Comparison of ENCODE assay signal across 17 cellular contexts in genomic region chr3:48248095-48248863, GRCh38. TPM values are rescaled to one million over a fixed set of nuclear protein-coding genes. Genes with fewer than 3 reads are reported as not detected.
DNase-seq lines count a peak whose midpoint lies in the region; ATAC-seq and TF ChIP-seq lines count a peak whose summit lies in the region.
"Had no signal": no experiment of that assay in that cellular context is flagged by ENCODE, and none has a peak within 500 bp of the region (broad histone marks: within the 10 kb centered on the region; RNA-seq: fewer than 3 reads in every experiment).

No MANE protein-coding gene starts in this region.

- DNase-seq in left ventricle myocardium superior: no peak
- DNase-seq in Right ventricle myocardium inferior (ENCODE audit: missing footprints): no peak
- DNase-seq in SK-N-SH: no peak
- DNase-seq in fibroblast of peridontal ligament (ENCODE audit: extremely low read depth): peak; percentile 57
- DNase-seq in activated gamma-delta T cell treated with Interleukin-2 at 50 U/mL for 16 hours: no peak
- DNase-seq in C1 segment of cervical spinal cord (lab: John Stamatoyannopoulos, UW): no peak
- DNase-seq in OCI-M1 (lab: John Stamatoyannopoulos, UW): no peak
- DNase-seq in Peyer's patch: no peak
- DNase-seq: BE2C, DMS53, NCI-H1417 treated with DMSO at 0.1 percent for 48 hours, NCI-H446, stomach, SW 1271 had no signal

- POLR2A ChIA-PET in SK-N-SH (lab: Yijun Ruan, JAX): no interaction called here

- no peaks in the 10 kb centered on the region for H3K27me3 ChIP-seq in SK-N-SH (ENCODE audit: insufficient read depth)
- no peaks in the 10 kb centered on the region for H3K27me3 ChIP-seq in Peyer's patch
- H3K27me3 ChIP-seq: BE2C, gastroesophageal sphincter, stomach had no signal

- H3K36me3 ChIP-seq in SK-N-SH (replicated peaks in 1 of 2; ENCODE audit: control insufficient read depth in 1 of 2, insufficient read depth in 2 of 2, low read length in 1 of 2) (peaks cover 0 to 10% of the 10 kb centered on the region in 2 experiments), Peyer's patch (peaks cover 0 to 18% (median 0%) of the 10 kb centered on the region in 3 donors)
- H3K36me3 ChIP-seq: BE2C had no signal

- no peak for TF ChIP-seq EP300 in SK-N-SH (IDR thresholded peaks at IDR 0.05; ENCODE audit: borderline replicate concordance in 1 of 2, low read depth in 1 of 2, low read length in 1 of 2)

- no peak overlapping the region for H3K9ac ChIP-seq in SK-N-SH

- 0 out of 2 replicates have a peak overlapping the region, but pooled peaks have one; percentile 9 for H3K4me2 ChIP-seq in SK-N-SH

- H3F3A ChIP-seq in SK-N-SH (replicated peaks; ENCODE audit: insufficient read depth): peaks cover 11% of the 10 kb centered on the region

- TF ChIP-seq POLR2A in Peyer's patch (IDR thresholded peaks at IDR 0.05): no peak

- peak overlapping the region in 1 of 2 experiments; percentile 68; a peak in 2 of 4 replicates for H3K27ac ChIP-seq in SK-N-SH (ENCODE audit: low read depth in 2 of 2, low read length in 1 of 2)
- H3K27ac ChIP-seq in Peyer's patch: no peak overlapping the region

- ATAC-seq in left ventricle myocardium superior (peak; percentile 48), Right ventricle myocardium inferior (no peak)
- ATAC-seq: gastroesophageal sphincter had no signal

- H3K9me2 ChIP-seq in SK-N-SH: no peaks in the 10 kb centered on the region

- CTCF ChIA-PET in SK-N-SH (lab: Yijun Ruan, JAX): interaction anchor here (1.6 to 3.2 kb wide), 5 partner anchors 15 to 188 kb away, joined by 3 to 27 read pairs (median 9); no protein-coding TSS in a partner anchor

- H4K20me1 ChIP-seq in SK-N-SH (ENCODE audit: insufficient read depth): no peaks in the 10 kb centered on the region

- H3K9me3 ChIP-seq in SK-N-SH: no peaks in the 10 kb centered on the region
- H3K9me3 ChIP-seq in Peyer's patch: no peaks in the 10 kb centered on the region
- H3K9me3 ChIP-seq: BE2C, gastroesophageal sphincter, stomach had no signal

- TF ChIP-seq CTCF in SK-N-SH (IDR thresholded peaks at IDR 0.05): no peak
- TF ChIP-seq CTCF in Peyer's patch (IDR thresholded peaks at IDR 0.05): no peak

- intact Hi-C loops in left ventricle myocardium superior (cut with micrococcal nuclease) (no loop called here), Right ventricle myocardium inferior (cut with DNase I) (no loop called here)

- 71% methylated on average over 4 of the region's 4 CpGs for WGBS in SK-N-SH (ENCODE audit: low lambda C conversion rate)

- no peak for TF ChIP-seq RAD21 in SK-N-SH (IDR thresholded peaks at IDR 0.05; ENCODE audit: low read length)

- H2AFZ ChIP-seq in SK-N-SH (ENCODE audit: low read depth): no peak overlapping the region

- peaks cover 2 to 18% of the 10 kb centered on the region in 2 experiments; a peak in 3 of 4 replicates for H3K4me1 ChIP-seq in SK-N-SH (ENCODE audit: control insufficient read depth in 1 of 2, insufficient read depth in 2 of 2, low read depth in 1 of 2, low read length in 1 of 2)
- H3K4me1 ChIP-seq in Peyer's patch: no peaks in the 10 kb centered on the region
- H3K4me1 ChIP-seq: BE2C had no signal

- H3K4me3 ChIP-seq in SK-N-SH (ENCODE audit: low read depth in 2 of 2, low read length in 1 of 2): no peak overlapping the region
- no peak overlapping the region for H3K4me3 ChIP-seq in Peyer's patch
- H3K4me3 ChIP-seq: gastroesophageal sphincter, skin epidermis, stomach had no signal

- no peaks in the 10 kb centered on the region for H3K79me2 ChIP-seq in SK-N-SH (ENCODE audit: insufficient read depth)

TF ChIP-seq in SK-N-SH, 30 proteins besides CTCF, POLR2A, EP300 and RAD21:
- TF ChIP-seq TCF12 (IDR thresholded peaks at IDR 0.05) (peak; percentile 27; the same call in 1 of the 2 replicates), ELF1 (IDR thresholded peaks at IDR 0.05) (no peak), FOXM1 (IDR thresholded peaks at IDR 0.05; ENCODE audit: low read depth) (no peak)

RNA-seq across cellular contexts. Expression of gene ZNF589, which starts 7.4 kb away (rescaled TPM):
- total RNA-seq in left ventricle myocardium superior (5.3 TPM), Right ventricle myocardium inferior (6.2 TPM), Peyer's patch (10 to 100 TPM in 3 of 4 donors, 1 to 10 TPM in 1; 5.6 to 91.6 (median 14.6) TPM)
- 4.4 and 8.0 TPM in 2 replicates for polyA plus RNA-seq in SK-N-SH (2012; rRNA removed)
- 3.5 and 3.8 TPM in 2 replicates for polyA plus RNA-seq in SK-N-SH (2012; cell fraction: cytosol; rRNA removed)
- 29.3 and 36.3 TPM in 2 replicates for polyA plus RNA-seq in SK-N-SH (2012; cell fraction: nucleus; rRNA removed)

RNA-seq across cellular contexts. Expression of gene CAMP, which starts 25.0 kb away (rescaled TPM):
- total RNA-seq in left ventricle myocardium superior: not detected
- total RNA-seq in Right ventricle myocardium inferior: 1.5 TPM
- polyA plus RNA-seq in SK-N-SH (2012; rRNA removed): not detected in 2 replicates
- not detected in 2 replicates for polyA plus RNA-seq in SK-N-SH (2012; cell fraction: cytosol; rRNA removed)
- not detected in 2 replicates for polyA plus RNA-seq in SK-N-SH (2012; cell fraction: nucleus; rRNA removed)
- not detected for total RNA-seq in Peyer's patch
- total RNA-seq: gastroesophageal sphincter, H7 had no signal

RNA-seq across cellular contexts. Expression of gene NME6, which starts 52.9 kb away (rescaled TPM):
- total RNA-seq in left ventricle myocardium superior (21.6 TPM), Right ventricle myocardium inferior (20.0 TPM), Peyer's patch (10 to 100 TPM; 24.0 to 49.6 (median 39.2) TPM)
- 16.4 and 21.1 TPM in 2 replicates for polyA plus RNA-seq in SK-N-SH (2012; rRNA removed)
- polyA plus RNA-seq in SK-N-SH (2012; cell fraction: cytosol; rRNA removed): 12.4 and 18.0 TPM in 2 replicates
- 10.0 and 13.8 TPM in 2 replicates for polyA plus RNA-seq in SK-N-SH (2012; cell fraction: nucleus; rRNA removed)
